Comparison of ENCODE assay signal across 19 cellular contexts in genomic region chr22:18954941-18955571, GRCh38. TPM values are rescaled to one million over a fixed set of nuclear protein-coding genes. Genes with fewer than 3 reads are reported as not detected.
DNase-seq lines count a peak whose midpoint lies in the region; ATAC-seq and TF ChIP-seq lines count a peak whose summit lies in the region.
"Had no signal": no experiment of that assay in that cellular context is flagged by ENCODE, and none has a peak within 500 bp of the region (broad histone marks: within the 10 kb centered on the region; RNA-seq: fewer than 3 reads in every experiment).

No MANE protein-coding gene starts in this region.

- H3K4me3 Mint-ChIP-seq in endothelial cell (ENCODE audit: unreplicated experiment) (no peak overlapping the region), GM23338 (no peak overlapping the region)
- H3K4me3 Mint-ChIP-seq: activated CD4-positive, alpha-beta T cell treated with anti-CD3 and anti-CD28 coated beads, Interleukin-2, amount 10 ng/mL, durations not matched to agents 24 days and 14 days; activated naive CD4-positive, alpha-beta T cell treated with anti-CD3 and anti-CD28 coated beads for 36 hours; CD4-positive, CD25-positive, alpha-beta regulatory T cell; central memory CD8-positive, alpha-beta T cell; neural crest cell; T-cell had no signal

- no peak overlapping the region for H3K4me2 ChIP-seq in GM23338

- ATAC-seq in psoas muscle (peak in 3 of 4 donors; percentile 7 to 22 (median 8)), HG03378 (IDR thresholded peaks at IDR 0.05; ENCODE audit: unreplicated experiment) (no peak), GM23338 (no peak)

- no peak overlapping the region for H2AFZ ChIP-seq in GM23338

- H3K27ac ChIP-seq in psoas muscle (no peak overlapping the region), GM23338 (ENCODE audit: low read depth) (no peak overlapping the region)
- H3K27ac ChIP-seq: epithelial cell of prostate, SJCRH30, stomach had no signal

- WGBS in psoas muscle, 3 donors: 76 to 88% (median 83%) methylated on average over 14 to 16 of the region's 16 CpGs

- no peaks in the 10 kb centered on the region for H4K20me1 ChIP-seq in GM23338 (replicated peaks; ENCODE audit: insufficient read depth)

- H3K4me3 ChIP-seq in H7 (ENCODE audit: insufficient read depth, low read depth, low read length): no peak overlapping the region
- H3K4me3 ChIP-seq in psoas muscle: no peak overlapping the region
- H3K4me3 ChIP-seq in GM23338: no peak overlapping the region
- H3K4me3 ChIP-seq: SJCRH30, stomach had no signal

- H3K27me3 ChIP-seq in H7 (ENCODE audit: control insufficient read depth, insufficient read depth, low read length) (no peaks in the 10 kb centered on the region), psoas muscle (ENCODE audit: insufficient read depth in 3 of 3, low read length in 2 of 3) (peaks cover 0 to 4% (median 0%) of the 10 kb centered on the region in 3 donors), GM23338 (ENCODE audit: insufficient read depth) (no peaks in the 10 kb centered on the region)
- H3K27me3 ChIP-seq: SJCRH30 had no signal

- peak; percentile 10 to 16 for DNase-seq in activated T-cell treated with anti-CD3 and anti-CD28 coated beads, Interleukin-2, amount 50 U/mL, for 48 hours
- DNase-seq in activated T-cell treated with anti-CD3 and anti-CD28 coated beads for 4 hours: no peak
- peak; percentile 57 for DNase-seq in H7
- DNase-seq in endothelial cell (ENCODE audit: low spot score): no peak
- peak in 1 of 2 donors; percentile 53 for DNase-seq in psoas muscle
- DNase-seq in GM23338 (ENCODE audit: low spot score): no peak
- DNase-seq in 8988T: no peak

- H3K4me1 ChIP-seq in psoas muscle (no peaks in the 10 kb centered on the region), GM23338 (ENCODE audit: insufficient read depth) (no peaks in the 10 kb centered on the region)
- H3K4me1 ChIP-seq: SJCRH30, stomach had no signal

- H3F3A ChIP-seq in GM23338 (replicated peaks; ENCODE audit: low read depth): no peaks in the 10 kb centered on the region

- no peak overlapping the region for H3K27ac Mint-ChIP-seq in endothelial cell (ENCODE audit: unreplicated experiment)
- no peak overlapping the region for H3K27ac Mint-ChIP-seq in GM23338
- H3K27ac Mint-ChIP-seq: activated CD4-positive, alpha-beta T cell treated with anti-CD3 and anti-CD28 coated beads, Interleukin-2, amount 10 ng/mL, durations not matched to agents 24 days and 14 days; activated naive CD4-positive, alpha-beta T cell treated with anti-CD3 and anti-CD28 coated beads for 36 hours; T-cell had no signal

- H3K36me3 Mint-ChIP-seq in endothelial cell (ENCODE audit: low read depth, unreplicated experiment) (no peaks in the 10 kb centered on the region), GM23338 (ENCODE audit: low read depth) (no peaks in the 10 kb centered on the region; the same call in 2 of the 3 replicates)
- H3K36me3 Mint-ChIP-seq: CD4-positive, CD25-positive, alpha-beta regulatory T cell; T-cell had no signal

- H3K79me2 ChIP-seq in GM23338 (replicated peaks; ENCODE audit: insufficient read depth): no peaks in the 10 kb centered on the region

- no peaks in the 10 kb centered on the region for H3K9me2 ChIP-seq in GM23338 (ENCODE audit: insufficient read depth)

- H3K4me1 Mint-ChIP-seq in endothelial cell (ENCODE audit: unreplicated experiment) (no peaks in the 10 kb centered on the region), GM23338 (peaks cover 5% of the 10 kb centered on the region; the same call in 2 of the 3 replicates)
- H3K4me1 Mint-ChIP-seq: CD4-positive, CD25-positive, alpha-beta regulatory T cell had no signal

- H3K27me3 Mint-ChIP-seq in endothelial cell (ENCODE audit: unreplicated experiment) (peaks cover 3% of the 10 kb centered on the region), GM23338 (ENCODE audit: insufficient read depth, low read depth, poor library complexity) (peaks cover 5% of the 10 kb centered on the region)
- H3K27me3 Mint-ChIP-seq: activated CD4-positive, alpha-beta T cell treated with anti-CD3 and anti-CD28 coated beads, Interleukin-2, amount 10 ng/mL, durations not matched to agents 24 days and 14 days; CD4-positive, CD25-positive, alpha-beta regulatory T cell had no signal

- H3K9me3 Mint-ChIP-seq in endothelial cell (ENCODE audit: unreplicated experiment): no peaks in the 10 kb centered on the region
- H3K9me3 Mint-ChIP-seq in GM23338: no peaks in the 10 kb centered on the region
- H3K9me3 Mint-ChIP-seq: activated CD4-positive, alpha-beta T cell treated with anti-CD3 and anti-CD28 coated beads, Interleukin-2, amount 10 ng/mL, durations not matched to agents 24 days and 14 days; activated naive CD4-positive, alpha-beta T cell treated with anti-CD3 and anti-CD28 coated beads for 36 hours; CD4-positive, CD25-positive, alpha-beta regulatory T cell; central memory CD8-positive, alpha-beta T cell; neural crest cell; T-cell had no signal

- no peaks in the 10 kb centered on the region for H3K36me3 ChIP-seq in H7 (replicated peaks; ENCODE audit: control insufficient read depth, insufficient read depth, low read length)
- H3K36me3 ChIP-seq in psoas muscle (ENCODE audit: insufficient read depth in 1 of 2, low read depth in 1 of 2): no peaks in the 10 kb centered on the region
- no peaks in the 10 kb centered on the region for H3K36me3 ChIP-seq in GM23338 (ENCODE audit: insufficient read depth)
- H3K36me3 ChIP-seq: SJCRH30, stomach had no signal

- TF ChIP-seq CTCF in endothelial cell (IDR thresholded peaks at IDR 0.05; ENCODE audit: unreplicated experiment) (peak; percentile 6), psoas muscle (IDR thresholded peaks at IDR 0.05) (no peak), GM23338 (conservative IDR thresholded peaks at IDR 0.05; ENCODE audit: low read depth in 2 of 2) (no peak)

- intact Hi-C loops in psoas muscle (cut with DNase I): no loop called here

- H3K9me3 ChIP-seq in psoas muscle: no peaks in the 10 kb centered on the region
- H3K9me3 ChIP-seq: SJCRH30, stomach had no signal

TF ChIP-seq in GM23338, 12 proteins besides CTCF, POLR2A, EP300 and RAD21 (continues in another document):
- no peak for TF ChIP-seq JUNB (IDR thresholded peaks at IDR 0.05; ENCODE audit: unreplicated experiment)
- no peak for TF ChIP-seq EZH2phosphoT487 (IDR thresholded peaks at IDR 0.05; ENCODE audit: unreplicated experiment)
- TF ChIP-seq ZNF331 (CRISPR knock-in tag; IDR thresholded peaks at IDR 0.05; ENCODE audit: low read depth): no peak
- TF ChIP-seq STAT1 (IDR thresholded peaks at IDR 0.05; ENCODE audit: unreplicated experiment): no peak
- TF ChIP-seq EZH2 (IDR thresholded peaks at IDR 0.05; ENCODE audit: low read depth, unreplicated experiment): no peak
- no peak for TF ChIP-seq POLR2AphosphoS5 (IDR thresholded peaks at IDR 0.05; ENCODE audit: low read depth)
- no peak for TF ChIP-seq ETS1 (IDR thresholded peaks at IDR 0.05)
- no peak for TF ChIP-seq CREB1 (CRISPR knock-in tag; IDR thresholded peaks at IDR 0.05; ENCODE audit: low read depth)

RNA-seq across cellular contexts. Expression of gene PRODH, which starts 19.0 kb away (rescaled TPM):
- 34.3 and 53.1 TPM in 2 replicates for total RNA-seq in H7 (2014; rRNA removed; shearing (Covaris generic))
- total RNA-seq in endothelial cell (ENCODE audit: unreplicated experiment): 1.8 TPM
- 10 to 100 TPM in 3 of 4 donors, 1 to 10 TPM in 1; 4.5 to 52.6 (median 14.0) TPM for total RNA-seq in psoas muscle
- polyA plus RNA-seq in psoas muscle: 10 to 100 TPM in 1 of 3 donors, 1 to 10 TPM in 2; 1.6 to 11.3 (median 4.5) TPM
- 31.9 and 67.4 TPM in 2 replicates for total RNA-seq in GM23338 (2014; rRNA removed; shearing (Covaris generic))
- 7.6 and 10.0 TPM in 2 replicates for polyA plus RNA-seq in GM23338 (2016; fragmentation: Nextera tagmentation; extraction: Ambion mirVana)
- total RNA-seq: CD4-positive, CD25-positive, alpha-beta regulatory T cell; H4; IMR-90 had no signal
- polyA plus RNA-seq: CD4-positive, CD25-positive, alpha-beta regulatory T cell had no signal

RNA-seq across cellular contexts. Expression of gene DGCR6, which starts 48.9 kb away (rescaled TPM):
- 11.6 and 13.1 TPM in 2 replicates for total RNA-seq in H7 (2014; rRNA removed; shearing (Covaris generic))
- total RNA-seq in endothelial cell (ENCODE audit: unreplicated experiment): 1.1 TPM
- 10 to 100 TPM; 13.1 to 30.6 (median 21.7) TPM for total RNA-seq in psoas muscle
- polyA plus RNA-seq in psoas muscle: 10 to 100 TPM in 1 of 3 donors, 1 to 10 TPM in 2; 8.0 to 27.7 (median 8.9) TPM
- total RNA-seq in GM23338 (2014; rRNA removed; shearing (Covaris generic)): 2.3 and 4.6 TPM in 2 replicates
- polyA plus RNA-seq in GM23338 (2016; fragmentation: Nextera tagmentation; extraction: Ambion mirVana): 1.4 and 2.2 TPM in 2 replicates

Comparison
In these comparisons a context has a peak if more than half of its experiments do, and no peak if none do; other contexts are left out.
1. DNase-seq: peak in activated T-cell treated with anti-CD3 and anti-CD28 coated beads, Interleukin-2, amount 50 U/mL, for 48 hours (2 of 2) and H7 (single experiment); none in activated T-cell treated with anti-CD3 and anti-CD28 coated beads for 4 hours (single experiment), endothelial cell (single experiment), GM23338 (single experiment) and 8988T (single experiment).
2. ATAC-seq: peak in psoas muscle (3 of 4); none in HG03378 (single experiment) and GM23338 (single experiment).